Comparison of ENCODE assay signal across 1 cellular context in genomic region chr7:131602994-131603372, GRCh38.
TF ChIP-seq lines count a peak whose summit lies in the region.

No MANE protein-coding gene starts in this region.

TF ChIP-seq in WTC11, 78 proteins besides CTCF, POLR2A, EP300 and RAD21 (continued from another document):
- TF ChIP-seq ATF1 (CRISPR knock-in tag; IDR thresholded peaks at IDR 0.05) (no peak), USF2 (CRISPR knock-in tag; IDR thresholded peaks at IDR 0.05) (no peak), ZNF281 (CRISPR knock-in tag; IDR thresholded peaks at IDR 0.05) (no peak)
- TF ChIP-seq, protein P1, sequence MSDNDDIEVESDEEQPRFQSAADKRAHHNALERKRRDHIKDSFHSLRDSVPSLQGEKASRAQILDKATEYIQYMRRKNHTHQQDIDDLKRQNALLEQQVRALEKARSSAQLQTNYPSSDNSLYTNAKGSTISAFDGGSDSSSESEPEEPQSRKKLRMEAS (CRISPR knock-in tag; IDR thresholded peaks at IDR 0.05), result no peak
- TF ChIP-seq, protein P2, sequence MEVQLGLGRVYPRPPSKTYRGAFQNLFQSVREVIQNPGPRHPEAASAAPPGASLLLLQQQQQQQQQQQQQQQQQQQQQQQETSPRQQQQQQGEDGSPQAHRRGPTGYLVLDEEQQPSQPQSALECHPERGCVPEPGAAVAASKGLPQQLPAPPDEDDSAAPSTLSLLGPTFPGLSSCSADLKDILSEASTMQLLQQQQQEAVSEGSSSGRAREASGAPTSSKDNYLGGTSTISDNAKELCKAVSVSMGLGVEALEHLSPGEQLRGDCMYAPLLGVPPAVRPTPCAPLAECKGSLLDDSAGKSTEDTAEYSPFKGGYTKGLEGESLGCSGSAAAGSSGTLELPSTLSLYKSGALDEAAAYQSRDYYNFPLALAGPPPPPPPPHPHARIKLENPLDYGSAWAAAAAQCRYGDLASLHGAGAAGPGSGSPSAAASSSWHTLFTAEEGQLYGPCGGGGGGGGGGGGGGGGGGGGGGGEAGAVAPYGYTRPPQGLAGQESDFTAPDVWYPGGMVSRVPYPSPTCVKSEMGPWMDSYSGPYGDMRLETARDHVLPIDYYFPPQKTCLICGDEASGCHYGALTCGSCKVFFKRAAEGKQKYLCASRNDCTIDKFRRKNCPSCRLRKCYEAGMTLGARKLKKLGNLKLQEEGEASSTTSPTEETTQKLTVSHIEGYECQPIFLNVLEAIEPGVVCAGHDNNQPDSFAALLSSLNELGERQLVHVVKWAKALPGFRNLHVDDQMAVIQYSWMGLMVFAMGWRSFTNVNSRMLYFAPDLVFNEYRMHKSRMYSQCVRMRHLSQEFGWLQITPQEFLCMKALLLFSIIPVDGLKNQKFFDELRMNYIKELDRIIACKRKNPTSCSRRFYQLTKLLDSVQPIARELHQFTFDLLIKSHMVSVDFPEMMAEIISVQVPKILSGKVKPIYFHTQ (CRISPR knock-in tag; IDR thresholded peaks at IDR 0.05), result no peak
- TF ChIP-seq, protein P3, sequence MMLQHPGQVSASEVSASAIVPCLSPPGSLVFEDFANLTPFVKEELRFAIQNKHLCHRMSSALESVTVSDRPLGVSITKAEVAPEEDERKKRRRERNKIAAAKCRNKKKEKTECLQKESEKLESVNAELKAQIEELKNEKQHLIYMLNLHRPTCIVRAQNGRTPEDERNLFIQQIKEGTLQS (CRISPR knock-in tag; conservative IDR thresholded peaks at IDR 0.05), result no peak
TF ChIP-seq in WTC11: peak in this region for 0.
